ENCODE assay signal across 12 cellular contexts in genomic region chr5:35194636-35195471, GRCh38. TPM values are rescaled to one million over a fixed set of nuclear protein-coding genes. Genes with fewer than 3 reads are reported as not detected.
A peak's percentile ranks its signal among the peaks of the same experiment; 100 is the strongest.
DNase-seq lines count a peak whose midpoint lies in the region; ATAC-seq and TF ChIP-seq lines count a peak whose summit lies in the region.
"Had no signal": no experiment of that assay in that cellular context is flagged by ENCODE, and none has a peak within 500 bp of the region (broad histone marks: within the 10 kb centered on the region; RNA-seq: fewer than 3 reads in every experiment).

No MANE protein-coding gene starts in this region.

- intact Hi-C loops in CD14-positive monocyte (cut with micrococcal nuclease) = no loop called here

- TF ChIP-seq CTCF in CD14-positive monocyte (IDR thresholded peaks at IDR 0.05) = no peak

- peaks cover 39% of the 10 kb centered on the region for H3K4me1 Mint-ChIP-seq in CD14-positive monocyte

- H3K27ac Mint-ChIP-seq in CD14-positive monocyte = peak overlapping the region; percentile 85 to 95 (median 91)

- no peaks in the 10 kb centered on the region for H3K9me3 Mint-ChIP-seq in CD14-positive monocyte

- peak overlapping the region; percentile 73 to 87 for H3K4me3 Mint-ChIP-seq in CD14-positive monocyte

- peaks cover 0 to 5% (median 3%) of the 10 kb centered on the region in 3 donors for H3K27me3 Mint-ChIP-seq in CD14-positive monocyte (ENCODE audit: low read depth in 3 of 3)

- peaks cover 15 to 44% of the 10 kb centered on the region in 2 donors for H3K36me3 Mint-ChIP-seq in CD14-positive monocyte

- ATAC-seq in GM19467 (IDR thresholded peaks at IDR 0.05; ENCODE audit: unreplicated experiment) (peak; percentile 93), HG03097 (IDR thresholded peaks at IDR 0.05; ENCODE audit: low FRiP score, unreplicated experiment) (peak; percentile 90)
- ATAC-seq: psoas muscle had no signal

- no peak for DNase-seq in CD14-positive monocyte (ENCODE audit: low spot score)
- peak; percentile 30 for DNase-seq in RPMI8226
- DNase-seq in pons (ENCODE audit: low spot score) = no peak
- DNase-seq in glomerular visceral epithelial cell (ENCODE audit: extremely low spot score) = no peak
- no peak for DNase-seq in mesenteric fat pad (ENCODE audit: low spot score)
- DNase-seq in NCI-H146 treated with DMSO at 0.1 percent for 48 hours (lab: John Stamatoyannopoulos, UW; ENCODE audit: unreplicated experiment) = no peak
- DNase-seq: activated CD4-positive, CD25-positive, alpha-beta regulatory T cell; NCI-H2081 treated with DMSO at 0.1 percent for 48 hours; psoas muscle; stomach had no signal

RNA-seq across cellular contexts. Expression of gene PRLR, which starts 35.4 kb away (rescaled TPM):
- polyA plus RNA-seq in CD14-positive monocyte = under 1 TPM; 0.12 to 0.88 TPM
- 2.4 TPM for total RNA-seq in mesenteric fat pad
